15 cellular contexts compared by ENCODE assay signal in genomic region chr4:139886798-139887197, GRCh38.
DNase-seq lines count a peak whose midpoint lies in the region; ATAC-seq, FAIRE-seq and TF ChIP-seq lines count a peak whose summit lies in the region.
"Had no signal": no experiment of that assay in that cellular context is flagged by ENCODE, and none has a peak within 500 bp of the region (broad histone marks: within the 10 kb centered on the region; RNA-seq: fewer than 3 reads in every experiment).

No MANE protein-coding gene starts in this region.

- H3K9me3 ChIP-seq in SK-N-SH (no peaks in the 10 kb centered on the region), muscle layer of duodenum (ENCODE audit: control insufficient read depth in 1 of 2, low read length in 2 of 2) (peaks cover 0 to 3% of the 10 kb centered on the region in 2 donors), upper lobe of right lung (no peaks in the 10 kb centered on the region)
- H3K9me3 ChIP-seq: thoracic aorta had no signal

- H2AFZ ChIP-seq in SK-N-SH (ENCODE audit: low read depth) = peak overlapping the region; percentile 2; the same call in 1 of the 2 replicates

- no peak for TF ChIP-seq POLR2A in GM12892 (IDR thresholded peaks at IDR 0.05; ENCODE audit: low read depth, low read length)

- FAIRE-seq in GM12892 (lab: Jason Lieb, UNC) = no peak

- H3K9ac ChIP-seq in SK-N-SH = peak overlapping the region; percentile 36

- WGBS in SK-N-SH (ENCODE audit: low lambda C conversion rate) = 10% methylated on average over 8 of the region's 8 CpGs

- DNase-seq in SK-N-SH = no peak
- DNase-seq in dorsolateral prefrontal cortex = no peak
- no peak for DNase-seq in upper lobe of right lung
- DNase-seq in left colon = no peak
- DNase-seq in GM12892 (ENCODE audit: insufficient read length) = no peak
- DNase-seq: activated CD8-positive, alpha-beta T cell treated with anti-CD3 and anti-CD28 coated beads, Interleukin-2, amount 10 ng/mL, durations not matched to agents 7 days and 5 days; activated naive CD4-positive, alpha-beta T cell treated with anti-CD3 and anti-CD28 coated beads, Interleukin-2, amount 10 ng/mL, durations not matched to agents 7 days and 5 days; glutamatergic neuron; H7; NCI-H1694; T-helper 17 cell had no signal

- peak overlapping the region; percentile 60 for H3K4me2 ChIP-seq in SK-N-SH

- no peaks in the 10 kb centered on the region; the same call in 1 of the 2 replicates for H3K79me2 ChIP-seq in SK-N-SH (ENCODE audit: insufficient read depth)

- H3K27me3 ChIP-seq in SK-N-SH (ENCODE audit: insufficient read depth) = no peaks in the 10 kb centered on the region
- H3K27me3 ChIP-seq in dorsolateral prefrontal cortex = no peaks in the 10 kb centered on the region
- no peaks in the 10 kb centered on the region for H3K27me3 ChIP-seq in muscle layer of duodenum (ENCODE audit: low read depth, low read length)
- no peaks in the 10 kb centered on the region for H3K27me3 ChIP-seq in upper lobe of right lung

- H3K36me3 ChIP-seq in SK-N-SH (replicated peaks in 1 of 2; ENCODE audit: control insufficient read depth in 1 of 2, insufficient read depth in 2 of 2, low read length in 1 of 2) (no peaks in the 10 kb centered on the region), muscle layer of duodenum (ENCODE audit: control insufficient read depth in 1 of 2, insufficient read depth in 2 of 2, low read length in 2 of 2) (peaks cover 3 to 6% of the 10 kb centered on the region in 2 donors), upper lobe of right lung (no peaks in the 10 kb centered on the region)
- H3K36me3 ChIP-seq: thoracic aorta had no signal

- POLR2A ChIA-PET in SK-N-SH (lab: Yijun Ruan, JAX) = interaction anchor here (0.8 to 3.8 kb wide), 4 partner anchors 35 to 249 kb away, joined by 3 to 27 read pairs (median 6); no protein-coding TSS in a partner anchor

- TF ChIP-seq EP300 in SK-N-SH (IDR thresholded peaks at IDR 0.05; ENCODE audit: borderline replicate concordance in 1 of 2, low read depth in 1 of 2, low read length in 1 of 2) = no peak

- H4K20me1 ChIP-seq in SK-N-SH (ENCODE audit: insufficient read depth) = no peaks in the 10 kb centered on the region

- CTCF ChIA-PET in SK-N-SH (lab: Yijun Ruan, JAX) = interaction anchor here (1.0 to 1.3 kb wide), 3 partner anchors 9 to 35 kb away, joined by 3 to 5 read pairs (median 3); no protein-coding TSS in a partner anchor

- TF ChIP-seq RAD21 in SK-N-SH (IDR thresholded peaks at IDR 0.05; ENCODE audit: low read length) = no peak

- peaks cover 10% of the 10 kb centered on the region for H3F3A ChIP-seq in SK-N-SH (replicated peaks; ENCODE audit: insufficient read depth)

- no peak for ATAC-seq in SK-N-SH treated with all-trans-retinoic acid at 6 μM for 48 hours
- ATAC-seq in upper lobe of right lung = no peak
- no peak for ATAC-seq in left colon
- ATAC-seq in GM18868 (IDR thresholded peaks at IDR 0.05; ENCODE audit: unreplicated experiment) = no peak
- ATAC-seq: activated CD8-positive, alpha-beta T cell treated with anti-CD3 and anti-CD28 coated beads, Interleukin-2, amount 10 ng/mL, durations not matched to agents 7 days and 5 days; T-helper 17 cell had no signal

- intact Hi-C loops in dorsolateral prefrontal cortex (cut with DNase I) = no loop called here
- intact Hi-C loops in upper lobe of right lung (cut with DNase I) = no loop called here
- intact Hi-C loops in left colon (cut with DNase I, micrococcal nuclease) = no loop called here

- H3K27ac ChIP-seq in SK-N-SH (ENCODE audit: low read depth in 2 of 2, low read length in 1 of 2) = peak overlapping the region; percentile 54 to 98; a peak in 3 of 4 replicates
- peak overlapping the region in 4 of 59 donors; percentile 8 to 36 (median 30) for H3K27ac ChIP-seq in dorsolateral prefrontal cortex
- no peak overlapping the region for H3K27ac ChIP-seq in muscle layer of duodenum (ENCODE audit: low read length)
- peak overlapping the region; percentile 71 for H3K27ac ChIP-seq in upper lobe of right lung
- H3K27ac ChIP-seq: thoracic aorta had no signal

- peak overlapping the region; percentile 41 to 52 for H3K4me3 ChIP-seq in SK-N-SH (ENCODE audit: low read depth in 2 of 2, low read length in 1 of 2)
- peak overlapping the region in 36 of 59 donors; percentile 0 to 44 (median 22) for H3K4me3 ChIP-seq in dorsolateral prefrontal cortex
- H3K4me3 ChIP-seq in muscle layer of duodenum (ENCODE audit: low read depth in 1 of 2, low read length in 2 of 2) = peak overlapping the region; percentile 1 to 41
- peak overlapping the region; percentile 42 for H3K4me3 ChIP-seq in upper lobe of right lung
- H3K4me3 ChIP-seq: thoracic aorta had no signal

- no peak for TF ChIP-seq CTCF in SK-N-SH (IDR thresholded peaks at IDR 0.05)
- TF ChIP-seq CTCF in dorsolateral prefrontal cortex (IDR thresholded peaks at IDR 0.05 in 54 of 56, conservative IDR thresholded peaks at IDR 0.05 in 2 of 56; ENCODE audit: low read depth in 1 of 56, partially characterized antibody in 56 of 56) = no peak
- no peak for TF ChIP-seq CTCF in upper lobe of right lung (IDR thresholded peaks at IDR 0.05)

- no peaks in the 10 kb centered on the region for H3K9me2 ChIP-seq in SK-N-SH

- peaks cover 36 to 37% of the 10 kb centered on the region in 2 experiments for H3K4me1 ChIP-seq in SK-N-SH (ENCODE audit: control insufficient read depth in 1 of 2, insufficient read depth in 2 of 2, low read depth in 1 of 2, low read length in 1 of 2)
- H3K4me1 ChIP-seq in muscle layer of duodenum (ENCODE audit: control insufficient read depth in 1 of 2, insufficient read depth in 2 of 2, low read length in 2 of 2) = peaks cover 0 to 10% of the 10 kb centered on the region in 2 donors
- peaks cover 21% of the 10 kb centered on the region for H3K4me1 ChIP-seq in upper lobe of right lung

TF ChIP-seq in SK-N-SH, 30 proteins besides CTCF, POLR2A, EP300 and RAD21 (continues in another document):
- TF ChIP-seq RFX5 (IDR thresholded peaks at IDR 0.05; ENCODE audit: low read length) (no peak), ZBTB33 (IDR thresholded peaks at IDR 0.05; ENCODE audit: borderline replicate concordance, low read depth) (no peak), NRF1 (IDR thresholded peaks at IDR 0.05; ENCODE audit: low read depth, low read length) (no peak), POLR2AphosphoS5 (IDR thresholded peaks at IDR 0.05; ENCODE audit: low read depth, low read length) (no peak), MAX (IDR thresholded peaks at IDR 0.05; ENCODE audit: low read depth) (no peak), RCOR1 (IDR thresholded peaks at IDR 0.05; ENCODE audit: low read length) (no peak), CHD2 (IDR thresholded peaks at IDR 0.05; ENCODE audit: low read length, partially characterized antibody) (no peak)

TF ChIP-seq in SK-N-SH treated with all-trans-retinoic acid at 6 μM for 48 hours, 23 proteins besides CTCF, POLR2A, EP300 and RAD21:
- TF ChIP-seq OSR1 (CRISPR knock-in tag; IDR thresholded peaks at IDR 0.05) = no peak
- no peak for TF ChIP-seq ISL1 (CRISPR knock-in tag; IDR thresholded peaks at IDR 0.05)
- no peak for TF ChIP-seq ARNTL (CRISPR knock-in tag; IDR thresholded peaks at IDR 0.05; ENCODE audit: borderline replicate concordance, low read depth)
- TF ChIP-seq TOX (CRISPR knock-in tag; IDR thresholded peaks at IDR 0.05; ENCODE audit: borderline replicate concordance) = no peak
- no peak for TF ChIP-seq SNAI2 (CRISPR knock-in tag; IDR thresholded peaks at IDR 0.05)
- TF ChIP-seq ZFP3 (CRISPR knock-in tag; IDR thresholded peaks at IDR 0.05) = no peak
- TF ChIP-seq RARB (CRISPR knock-in tag; IDR thresholded peaks at IDR 0.05) = no peak
- TF ChIP-seq ZC3H10 (CRISPR knock-in tag; IDR thresholded peaks at IDR 0.05) = no peak
- no peak for TF ChIP-seq ZNF8 (CRISPR knock-in tag; IDR thresholded peaks at IDR 0.05)
- no peak for TF ChIP-seq PATZ1 (CRISPR knock-in tag; IDR thresholded peaks at IDR 0.05; ENCODE audit: borderline replicate concordance)
- no peak for TF ChIP-seq ESRRG (CRISPR knock-in tag; IDR thresholded peaks at IDR 0.05)
- no peak for TF ChIP-seq CREB5 (CRISPR knock-in tag; IDR thresholded peaks at IDR 0.05; ENCODE audit: low read depth)
- no peak for TF ChIP-seq CSDC2 (CRISPR knock-in tag; IDR thresholded peaks at IDR 0.05)
- TF ChIP-seq ZFP30 (CRISPR knock-in tag; IDR thresholded peaks at IDR 0.05) = no peak
